ENCODE assay signal across 20 cellular contexts in genomic region chr2:214203744-214204289, GRCh38.
A peak's percentile ranks its signal among the peaks of the same experiment; 100 is the strongest.
DNase-seq lines count a peak whose midpoint lies in the region; ATAC-seq and TF ChIP-seq lines count a peak whose summit lies in the region.
"Had no signal": no experiment of that assay in that cellular context is flagged by ENCODE, and none has a peak within 500 bp of the region (broad histone marks: within the 10 kb centered on the region; RNA-seq: fewer than 3 reads in every experiment).

No MANE protein-coding gene starts in this region.

- no peaks in the 10 kb centered on the region for H3K4me1 Mint-ChIP-seq in nephron progenitor cell
- H3K4me1 Mint-ChIP-seq: activated naive CD8-positive, alpha-beta T cell treated with anti-CD3 and anti-CD28 coated beads, Interleukin-2, amount 10 ng/mL, durations not matched to agents 7 days and 5 days; natural killer cell had no signal

- H3K4me3 Mint-ChIP-seq in nephron progenitor cell: no peak overlapping the region
- H3K4me3 Mint-ChIP-seq: activated naive CD8-positive, alpha-beta T cell treated with anti-CD3 and anti-CD28 coated beads, Interleukin-2, amount 10 ng/mL, durations not matched to agents 7 days and 5 days; activated T-cell treated with anti-CD3 and anti-CD28 coated beads, Interleukin-2, amount 50 U/mL, for 24 hours; natural killer cell had no signal

- no peaks in the 10 kb centered on the region for H3K9me3 Mint-ChIP-seq in nephron progenitor cell

- H3K4me3 ChIP-seq in choroid plexus epithelial cell (ENCODE audit: low read depth, low read length): no peak overlapping the region
- H3K4me3 ChIP-seq: cardiac muscle cell, gastroesophageal sphincter, lung, SJSA1, tibial artery had no signal

- CTCF ChIA-PET in HEK293T (lab: Yijun Ruan, JAX): no interaction called here

- POLR2A ChIA-PET in HEK293T (lab: Yijun Ruan, JAX): no interaction called here

- peaks cover 4% of the 10 kb centered on the region for H3K27me3 Mint-ChIP-seq in nephron progenitor cell (ENCODE audit: low read depth, poor library complexity)
- H3K27me3 Mint-ChIP-seq: activated naive CD8-positive, alpha-beta T cell treated with anti-CD3 and anti-CD28 coated beads, Interleukin-2, amount 10 ng/mL, durations not matched to agents 7 days and 5 days; activated T-cell treated with anti-CD3 and anti-CD28 coated beads, Interleukin-2, amount 50 U/mL, for 24 hours had no signal

- peak; percentile 8 for DNase-seq in ELR (ENCODE audit: low read depth)
- peak; percentile 22 for DNase-seq in M059J (ENCODE audit: low read depth)
- DNase-seq in choroid plexus epithelial cell (ENCODE audit: low read depth): peak; percentile 1
- DNase-seq in nephron progenitor cell: no peak
- no peak for DNase-seq in left lobe of liver (ENCODE audit: low spot score)
- DNase-seq in activated CD4-positive, CD25-positive, alpha-beta regulatory T cell treated with anti-CD3 and anti-CD28 coated beads, Interleukin-2, amount 50 U/mL, for 72 hours: no peak
- no peak for DNase-seq in HEK293T (ENCODE audit: extremely low spot score)
- DNase-seq: activated CD4-positive, alpha-beta T cell treated with anti-CD3 and anti-CD28 coated beads, Interleukin-2, amount 50 U/mL, for 48 hours; activated naive CD8-positive, alpha-beta T cell treated with anti-CD3 and anti-CD28 coated beads, Interleukin-2, amount 10 ng/mL, durations not matched to agents 7 days and 5 days; activated T-cell treated with anti-CD3 and anti-CD28 coated beads, Interleukin-2, amount 50 U/mL, for 24 hours; DMS53; effector memory CD4-positive, alpha-beta T cell; natural killer cell; NCI-H1105 had no signal

- ATAC-seq in left lobe of liver (no peak), HG02678 (IDR thresholded peaks at IDR 0.05; ENCODE audit: unreplicated experiment) (no peak)
- ATAC-seq: gastroesophageal sphincter, natural killer cell had no signal

- no peaks in the 10 kb centered on the region for H3K36me3 Mint-ChIP-seq in nephron progenitor cell (ENCODE audit: low read depth)
- H3K36me3 Mint-ChIP-seq: activated naive CD8-positive, alpha-beta T cell treated with anti-CD3 and anti-CD28 coated beads, Interleukin-2, amount 10 ng/mL, durations not matched to agents 7 days and 5 days; natural killer cell had no signal

- peak overlapping the region; percentile 77 for H3K27ac Mint-ChIP-seq in nephron progenitor cell
- H3K27ac Mint-ChIP-seq: activated naive CD8-positive, alpha-beta T cell treated with anti-CD3 and anti-CD28 coated beads, Interleukin-2, amount 10 ng/mL, durations not matched to agents 7 days and 5 days; activated T-cell treated with anti-CD3 and anti-CD28 coated beads, Interleukin-2, amount 50 U/mL, for 24 hours; natural killer cell had no signal

- TF ChIP-seq CTCF in choroid plexus epithelial cell (conservative IDR thresholded peaks at IDR 0.05; ENCODE audit: low read depth, low read length) (no peak), nephron progenitor cell (IDR thresholded peaks at IDR 0.05) (no peak)

TF ChIP-seq in HEK293T, 16 proteins besides CTCF, POLR2A, EP300 and RAD21:
- TF ChIP-seq SP1 (IDR thresholded peaks at IDR 0.05) (no peak), TARDBP (IDR thresholded peaks at IDR 0.05) (no peak)
- TF ChIP-seq, protein P1, sequence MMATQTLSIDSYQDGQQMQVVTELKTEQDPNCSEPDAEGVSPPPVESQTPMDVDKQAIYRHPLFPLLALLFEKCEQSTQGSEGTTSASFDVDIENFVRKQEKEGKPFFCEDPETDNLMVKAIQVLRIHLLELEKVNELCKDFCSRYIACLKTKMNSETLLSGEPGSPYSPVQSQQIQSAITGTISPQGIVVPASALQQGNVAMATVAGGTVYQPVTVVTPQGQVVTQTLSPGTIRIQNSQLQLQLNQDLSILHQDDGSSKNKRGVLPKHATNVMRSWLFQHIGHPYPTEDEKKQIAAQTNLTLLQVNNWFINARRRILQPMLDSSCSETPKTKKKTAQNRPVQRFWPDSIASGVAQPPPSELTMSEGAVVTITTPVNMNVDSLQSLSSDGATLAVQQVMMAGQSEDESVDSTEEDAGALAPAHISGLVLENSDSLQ (IDR thresholded peaks at IDR 0.05): no peak

Comparison
In these comparisons a context has a peak if more than half of its experiments do, and no peak if none do; other contexts are left out.
1. DNase-seq: peak in ELR (single experiment), M059J (single experiment) and choroid plexus epithelial cell (single experiment); none in nephron progenitor cell (single experiment), left lobe of liver (single experiment), activated CD4-positive, CD25-positive, alpha-beta regulatory T cell treated with anti-CD3 and anti-CD28 coated beads, Interleukin-2, amount 50 U/mL, for 72 hours (single experiment) and HEK293T (single experiment).